ENCODE assay signal across 8 cellular contexts in the genomic region with DNA sequence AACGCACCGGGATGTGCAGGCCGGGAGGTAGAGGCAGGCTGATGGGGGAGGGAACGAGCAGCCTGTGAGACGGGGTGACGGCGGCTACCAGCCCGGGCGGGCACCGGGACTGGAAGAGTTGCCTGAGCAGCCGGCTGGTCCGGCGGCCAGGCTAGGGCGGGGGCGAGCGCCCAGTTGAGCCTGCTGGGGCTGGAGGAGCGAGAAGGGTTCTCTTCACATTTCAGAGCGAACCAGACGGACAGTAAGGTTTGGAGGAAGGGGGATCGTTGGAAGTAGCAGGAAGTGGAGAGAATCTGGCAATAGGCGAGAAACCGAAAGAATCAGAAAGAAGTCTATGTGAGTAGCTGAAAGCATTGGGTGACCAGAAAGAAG. TPM values are rescaled to one million over a fixed set of nuclear protein-coding genes. Genes with fewer than 3 reads are reported as not detected.
DNase-seq lines count a peak whose midpoint lies in the region; ATAC-seq and TF ChIP-seq lines count a peak whose summit lies in the region.
"Not testable (repeated sequence)": the region's sequence is repeated elsewhere in the genome, so short reads cannot be mapped to it uniquely, and the experiment has no call there.

No MANE protein-coding gene starts in this region.

- peaks cover 17% of the 10 kb centered on the region for H3K36me3 Mint-ChIP-seq in Calu3 (ENCODE audit: insufficient read depth, unreplicated experiment)
- H3K36me3 Mint-ChIP-seq in nephron (ENCODE audit: low read depth): not testable (repeated sequence)

- intact Hi-C loops in Calu3 (cut with micrococcal nuclease; ENCODE audit: unreplicated experiment): not testable (repeated sequence)

- H3K9ac ChIP-seq in Karpas-422 (ENCODE audit: low read length): peak overlapping the region; percentile 90

- H3K36me3 ChIP-seq in Karpas-422 (ENCODE audit: insufficient read depth, low read length); hepatocyte (replicated peaks; ENCODE audit: insufficient read depth, low read depth): not testable (repeated sequence)

- peak overlapping the region; percentile 90 for H3K4me3 ChIP-seq in Karpas-422 (ENCODE audit: low read length)
- peak overlapping the region; percentile 78 for H3K4me3 ChIP-seq in hepatocyte

- not testable (repeated sequence) for H3K9me2 ChIP-seq in Karpas-422 (replicated peaks; ENCODE audit: insufficient read depth, low read length); hepatocyte (replicated peaks; ENCODE audit: insufficient read depth)

- H3K27ac ChIP-seq in Karpas-422 (ENCODE audit: low read length): peak overlapping the region; percentile 86
- peak overlapping the region; percentile 46 for H3K27ac ChIP-seq in hepatocyte
- H3K27ac ChIP-seq in substantia nigra (ENCODE audit: low read depth, low read length, poor library complexity, severe bottlenecking): peak overlapping the region; percentile 86

- not testable (repeated sequence) for H3K27me3 Mint-ChIP-seq in Calu3 (ENCODE audit: unreplicated experiment); nephron (ENCODE audit: low read depth)

- H3K79me2 ChIP-seq in Karpas-422 (ENCODE audit: low read length) (peaks cover 44% of the 10 kb centered on the region), hepatocyte (peaks cover 34% of the 10 kb centered on the region)

- BruUV-seq in Calu3 (replicated peaks; lab: Mats Ljungman, UMichigan): not testable (repeated sequence)

- not testable (repeated sequence) for H4K20me1 ChIP-seq in Karpas-422 (ENCODE audit: insufficient read depth, low read depth, low read length); hepatocyte (ENCODE audit: insufficient read depth, poor library complexity, severe bottlenecking)

- not testable (repeated sequence) for H2AFZ ChIP-seq in Karpas-422 (ENCODE audit: low read length)
- H2AFZ ChIP-seq in hepatocyte: peak overlapping the region; percentile 32

- not testable (repeated sequence) for H3K9me3 ChIP-seq in Karpas-422 (ENCODE audit: low read length); hepatocyte (ENCODE audit: low read depth)

- H3K27me3 ChIP-seq in Karpas-422 (ENCODE audit: low read length); hepatocyte: not testable (repeated sequence)

- not testable (repeated sequence) for DNase-seq in Calu3; substantia nigra (lab: John Stamatoyannopoulos, UW)
- peak; percentile 47 for DNase-seq in Karpas-422
- DNase-seq in activated CD4-positive, alpha-beta T cell treated with anti-CD3 and anti-CD28 coated beads for 48 hours: peak; percentile 9
- peak; percentile 4 for DNase-seq in cerebellar cortex (ENCODE audit: low spot score)
- DNase-seq in hepatocyte (ENCODE audit: low spot score): peak; percentile 4

- H3K4me3 Mint-ChIP-seq in Calu3 (ENCODE audit: low read depth, unreplicated experiment) (peak overlapping the region; percentile 99), nephron (peak overlapping the region; percentile 97 to 100 (median 99))

- H3K4me2 ChIP-seq in Karpas-422 (ENCODE audit: low read depth, low read length, poor library complexity, severe bottlenecking) (peak overlapping the region; percentile 85), hepatocyte (peak overlapping the region; percentile 81)

- not testable (repeated sequence) for TF ChIP-seq CTCF in Calu3 (IDR thresholded peaks at IDR 0.05; ENCODE audit: unreplicated experiment); hepatocyte (IDR thresholded peaks at IDR 0.05; ENCODE audit: poor library complexity); nephron (IDR thresholded peaks at IDR 0.05; ENCODE audit: unreplicated experiment in 3 of 3)

- H3K27ac Mint-ChIP-seq in Calu3 (ENCODE audit: unreplicated experiment) (peak overlapping the region; percentile 94), nephron (peak overlapping the region; percentile 98 to 99 (median 98))

- 8% methylated on average over 7 of the region's 22 CpGs for WGBS in hepatocyte (ENCODE audit: low lambda C conversion rate, missing lambda C conversion rate)

- CTCF ChIA-PET in Calu3 (lab: Charles Lee): not testable (repeated sequence)

- H3K4me1 Mint-ChIP-seq in Calu3 (ENCODE audit: low read depth, unreplicated experiment): not testable (repeated sequence)
- H3K4me1 Mint-ChIP-seq in nephron: peaks cover 27% of the 10 kb centered on the region

- peak; percentile 1 for ATAC-seq in GM21786 (IDR thresholded peaks at IDR 0.05; ENCODE audit: unreplicated experiment)

- H3K4me1 ChIP-seq in Karpas-422 (ENCODE audit: low read length): peaks cover 20% of the 10 kb centered on the region
- not testable (repeated sequence) for H3K4me1 ChIP-seq in hepatocyte (ENCODE audit: insufficient read depth)

- H3K9me3 Mint-ChIP-seq in Calu3 (ENCODE audit: low read depth, unreplicated experiment); nephron: not testable (repeated sequence)

RNA-seq across cellular contexts. Expression of a gene that starts 22.4 kb away (rescaled TPM):
- 0.27 TPM in 1 of 2 replicates, not detected in the other for total RNA-seq in Calu3 (2022)
- not detected in 2 replicates for total RNA-seq in Karpas-422 (2014; rRNA removed; shearing (Covaris generic); ENCODE audit: low replicate concordance)
- not detected in 2 replicates for total RNA-seq in hepatocyte
- polyA plus RNA-seq in hepatocyte: 0.09 TPM in 1 of 2 replicates, not detected in the other
